Comparison of ENCODE assay signal across 8 cellular contexts in the genomic region with DNA sequence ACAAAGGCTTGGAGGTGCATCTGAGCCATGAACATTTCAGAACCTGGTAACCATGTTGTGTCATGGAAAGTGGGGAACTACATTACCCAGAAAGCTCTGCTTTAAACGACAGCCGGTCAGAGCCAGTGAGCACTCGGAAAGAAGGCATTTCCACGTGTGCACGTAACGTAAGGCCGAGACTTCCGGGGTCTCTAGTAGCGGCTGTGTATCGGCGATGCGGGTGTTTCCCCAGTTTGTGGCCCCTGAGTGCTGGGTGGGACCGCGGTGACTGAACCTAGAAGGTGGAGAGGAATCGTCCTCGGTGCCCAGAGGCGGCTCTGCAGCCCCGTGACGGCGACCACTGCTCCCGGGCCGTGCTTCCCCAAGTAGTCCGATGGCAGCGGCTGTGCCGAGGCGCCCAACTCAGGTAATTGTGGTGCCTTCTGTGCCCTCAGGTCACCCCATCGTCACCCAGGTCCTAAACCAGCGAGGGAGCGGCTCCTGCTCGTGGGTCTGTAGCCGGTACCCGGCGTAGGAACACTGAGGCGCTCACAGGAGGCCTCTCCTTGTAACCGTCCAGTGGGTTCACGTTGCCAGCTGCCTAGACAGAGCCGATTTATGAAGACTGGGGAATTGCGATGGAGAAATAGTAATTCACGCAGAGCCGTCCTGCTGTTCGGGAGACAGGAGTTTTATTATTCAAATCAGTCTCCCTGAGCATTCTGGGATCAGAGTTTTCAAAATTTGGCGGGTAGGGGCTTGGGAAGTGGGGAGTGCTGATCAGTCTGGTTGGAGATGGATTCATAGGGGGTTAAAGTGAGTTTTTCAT. TPM values are rescaled to one million over a fixed set of nuclear protein-coding genes. Genes with fewer than 3 reads are reported as not detected.
DNase-seq lines count a peak whose midpoint lies in the region; ATAC-seq and TF ChIP-seq lines count a peak whose summit lies in the region.
"Not testable (repeated sequence)": the region's sequence is repeated elsewhere in the genome, so short reads cannot be mapped to it uniquely, and the experiment has no call there.

A gene (plus strand): TSS at position 194 of the 808 bp plus-strand sequence. CDS start 180 bp downstream, at position 374.

- H3K27ac Mint-ChIP-seq in naive thymus-derived CD4-positive, alpha-beta T cell, result peak within 1 kb of the TSS; percentile 90 to 98 (median 95)
- H3K27ac Mint-ChIP-seq in stimulated activated effector memory CD8-positive, alpha-beta T cell treated with anti-CD3 and anti-CD28 coated beads, Interleukin-12 subunit alpha, Interleukin-12 subunit beta, amount 100 ng/mL, for 72 hours, result peak within 1 kb of the TSS; percentile 96

- H3K27me3 Mint-ChIP-seq in naive thymus-derived CD4-positive, alpha-beta T cell, result not testable (repeated sequence)

- intact Hi-C loops in naive thymus-derived CD4-positive, alpha-beta T cell (cut with micrococcal nuclease), result loop anchor here (1.0 to 5.0 kb wide), 9 partner anchors 31 to 488 kb away; a partner anchor contains a TSS

- H3K4me1 Mint-ChIP-seq in naive thymus-derived CD4-positive, alpha-beta T cell, result peaks cover 22 to 32% (median 28%) of the 10 kb centered on the region in 7 donors
- peaks cover 21% of the 10 kb centered on the region for H3K4me1 Mint-ChIP-seq in stimulated activated effector memory CD8-positive, alpha-beta T cell treated with anti-CD3 and anti-CD28 coated beads, Interleukin-12 subunit alpha, Interleukin-12 subunit beta, amount 100 ng/mL, for 72 hours

- H3K9me3 ChIP-seq in naive thymus-derived CD4-positive, alpha-beta T cell (ENCODE audit: control insufficient read depth in 2 of 3, low read length in 3 of 3), result not testable (repeated sequence)

- peaks cover 4 to 34% (median 14%) of the 10 kb centered on the region in 11 donors for H3K9me3 Mint-ChIP-seq in naive thymus-derived CD4-positive, alpha-beta T cell
- H3K9me3 Mint-ChIP-seq in stimulated activated effector memory CD8-positive, alpha-beta T cell treated with anti-CD3 and anti-CD28 coated beads, Interleukin-12 subunit alpha, Interleukin-12 subunit beta, amount 100 ng/mL, for 72 hours, result not testable (repeated sequence)

- peaks cover 0 to 16% (median 0%) of the 10 kb centered on the region in 3 experiments for H3K36me3 ChIP-seq in naive thymus-derived CD4-positive, alpha-beta T cell (ENCODE audit: control insufficient read depth in 2 of 3, insufficient read depth in 3 of 3, low read length in 3 of 3)

- POLR2A ChIA-PET in naive thymus-derived CD4-positive, alpha-beta T cell (lab: Charles Lee), result interaction anchor here (0.5 to 1.5 kb wide), 5 partner anchors 67 to 658 kb away, joined by 3 to 4 read pairs (median 3); a partner anchor contains a TSS

- TF ChIP-seq CTCF in fibroblast of mammary gland (conservative IDR thresholded peaks at IDR 0.05; ENCODE audit: control insufficient read depth, insufficient read depth, low read depth, low read length), result not testable (repeated sequence)

- ATAC-seq in GM21717 (IDR thresholded peaks at IDR 0.05; ENCODE audit: unreplicated experiment), result peak; percentile 89
- ATAC-seq in naive thymus-derived CD4-positive, alpha-beta T cell, result peak; percentile 99
- peak; percentile 100 for ATAC-seq in stimulated activated effector memory CD8-positive, alpha-beta T cell treated with anti-CD3 and anti-CD28 coated beads, Interleukin-12 subunit alpha, Interleukin-12 subunit beta, amount 100 ng/mL, for 72 hours

- H3K4me1 ChIP-seq in naive thymus-derived CD4-positive, alpha-beta T cell (ENCODE audit: control insufficient read depth in 2 of 2, insufficient read depth in 2 of 2, low read length in 2 of 2), result peaks cover 7 to 11% of the 10 kb centered on the region in 2 donors

- H3K4me3 ChIP-seq in fibroblast of mammary gland (ENCODE audit: control insufficient read depth, low read depth, low read length), result peak within 1 kb of the TSS; percentile 69
- H3K4me3 ChIP-seq in naive thymus-derived CD4-positive, alpha-beta T cell (ENCODE audit: low read length), result peak within 1 kb of the TSS; percentile 72

- DNase-seq in DMS53 treated with DMSO at 0.1 percent for 48 hours (lab: John Stamatoyannopoulos, UW; ENCODE audit: unreplicated experiment), result peak; percentile 76
- DNase-seq in KBM-7, result peak; percentile 75
- DNase-seq in RKO (ENCODE audit: low spot score), result peak; percentile 89
- DNase-seq in activated T-helper 1 cell treated with Interleukin-2 at 50 U/mL for 16 hours (ENCODE audit: low read depth), result peak; percentile 62
- DNase-seq in fibroblast of mammary gland (ENCODE audit: low read depth), result peak; percentile 84
- peak; percentile 46 to 91 (median 81) for DNase-seq in naive thymus-derived CD4-positive, alpha-beta T cell
- peak; percentile 36 to 84 for DNase-seq in stimulated activated effector memory CD8-positive, alpha-beta T cell treated with anti-CD3 and anti-CD28 coated beads, Interleukin-12 subunit alpha, Interleukin-12 subunit beta, amount 100 ng/mL, for 72 hours (ENCODE audit: low spot score in 2 of 2)

- not testable (repeated sequence) for H3K27me3 ChIP-seq in naive thymus-derived CD4-positive, alpha-beta T cell (ENCODE audit: control insufficient read depth in 2 of 2, insufficient read depth in 2 of 2, low read length in 2 of 2)

- H3K36me3 Mint-ChIP-seq in naive thymus-derived CD4-positive, alpha-beta T cell, result peaks cover 19 to 63% (median 42%) of the 10 kb centered on the region in 5 donors
- peaks cover 77% of the 10 kb centered on the region for H3K36me3 Mint-ChIP-seq in stimulated activated effector memory CD8-positive, alpha-beta T cell treated with anti-CD3 and anti-CD28 coated beads, Interleukin-12 subunit alpha, Interleukin-12 subunit beta, amount 100 ng/mL, for 72 hours

- CTCF ChIA-PET in naive thymus-derived CD4-positive, alpha-beta T cell (lab: Charles Lee), result not testable (repeated sequence)

- H3K27ac ChIP-seq in naive thymus-derived CD4-positive, alpha-beta T cell (ENCODE audit: low read depth, low read length), result peak within 1 kb of the TSS; percentile 92

- H3K4me3 Mint-ChIP-seq in naive thymus-derived CD4-positive, alpha-beta T cell, result peak within 1 kb of the TSS; percentile 93 to 97 (median 94)
- peak within 1 kb of the TSS; percentile 93 for H3K4me3 Mint-ChIP-seq in stimulated activated effector memory CD8-positive, alpha-beta T cell treated with anti-CD3 and anti-CD28 coated beads, Interleukin-12 subunit alpha, Interleukin-12 subunit beta, amount 100 ng/mL, for 72 hours

- in situ Hi-C loops in KBM-7 (cut with MboI; ENCODE audit: low pct_unique_long_range_greater_than_20kb, low sequenced_read_pairs), result not testable (repeated sequence)

RNA-seq across cellular contexts. Expression of the gene that starts here (rescaled TPM):
- total RNA-seq in naive thymus-derived CD4-positive, alpha-beta T cell, result 10 to 100 TPM; 46.9 to 65.1 (median 48.8) TPM
- 1 to 10 TPM; 4.2 to 6.4 TPM for polyA plus RNA-seq in naive thymus-derived CD4-positive, alpha-beta T cell

Comparison
In these comparisons a context has a peak if more than half of its experiments do, and no peak if none do; other contexts are left out.
1. Peak in every context shown above with its lines: DNase-seq, ATAC-seq, H3K4me3 ChIP-seq and H3K27ac ChIP-seq.